In the genomic region with DNA sequence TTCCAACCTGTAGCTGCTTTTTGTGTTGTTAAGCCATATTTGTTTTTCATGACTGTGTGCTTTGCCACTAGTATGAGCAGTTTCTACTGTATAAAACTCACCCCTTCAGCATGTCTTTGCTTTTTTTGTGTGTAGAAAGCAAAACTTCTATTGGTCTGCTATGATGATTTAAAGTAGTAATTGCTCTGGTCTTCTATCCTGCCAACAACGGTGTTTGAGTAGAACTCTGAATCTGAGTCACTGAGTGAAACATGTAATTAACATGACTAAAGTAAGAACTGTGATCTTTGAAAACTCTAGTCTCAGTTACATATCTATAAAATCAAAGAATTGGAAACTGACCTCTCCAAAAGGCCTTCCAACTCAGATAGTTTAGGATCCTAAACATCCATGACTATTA, we compare ENCODE assay signal across 10 cellular contexts.
DNase-seq lines count a peak whose midpoint lies in the region; ATAC-seq, FAIRE-seq and TF ChIP-seq lines count a peak whose summit lies in the region.
"Had no signal": no experiment of that assay in that cellular context is flagged by ENCODE, and none has a peak within 500 bp of the region (broad histone marks: within the 10 kb centered on the region; RNA-seq: fewer than 3 reads in every experiment).

No MANE protein-coding gene starts in this region.

- H4K20me1 ChIP-seq in H1 (replicated peaks in 1 of 2; ENCODE audit: control insufficient read depth in 1 of 2, insufficient read depth in 2 of 2, low read length in 2 of 2): no peaks in the 10 kb centered on the region

- H3K14ac ChIP-seq in H1 (ENCODE audit: insufficient read length): no peak overlapping the region

- FAIRE-seq in H1 (lab: Jason Lieb, UNC): no peak

- no peak overlapping the region for H3K4me2 ChIP-seq in H1 (ENCODE audit: insufficient read depth in 1 of 2, low read depth in 2 of 2, low read length in 2 of 2)

- H4K8ac ChIP-seq in H1 (ENCODE audit: extremely low read depth, insufficient read depth, low read length): no peak overlapping the region

- no peak overlapping the region for H3K18ac ChIP-seq in H1 (ENCODE audit: extremely low read depth, low read length)

- H2AK5ac ChIP-seq in H1 (ENCODE audit: low read depth, low read length): no peak overlapping the region

- no peak overlapping the region for H3K23ac ChIP-seq in H1 (ENCODE audit: insufficient read length)

- DNase-seq in H1 (ENCODE audit: low read depth in 1 of 2, low spot score in 2 of 2): no peak
- DNase-seq in NCI-H2107 (lab: John Stamatoyannopoulos, UW): no peak
- no peak for DNase-seq in progenitor cell of endocrine pancreas (ENCODE audit: low spot score, unreplicated experiment)
- no peak for DNase-seq in NCI-H1105 treated with DMSO at 0.1 percent for 48 hours (lab: John Stamatoyannopoulos, UW)
- no peak for DNase-seq in NCI-H82 (lab: John Stamatoyannopoulos, UW)
- DNase-seq: OCI-M1, posterior cingulate gyrus had no signal

- peaks cover 2 to 11% (median 4%) of the 10 kb centered on the region in 4 experiments; a peak in 5 of 7 replicates for H3K4me1 ChIP-seq in H1 (replicated peaks in 1 of 4; ENCODE audit: control insufficient read depth in 3 of 4, insufficient read depth in 4 of 4, low read length in 3 of 4)

- no peaks in the 10 kb centered on the region for H3K27me3 Mint-ChIP-seq in progenitor cell of endocrine pancreas

- no peaks in the 10 kb centered on the region for H3K9me3 ChIP-seq in H1 (ENCODE audit: insufficient read depth in 2 of 2, low read depth in 1 of 2, low read length in 1 of 2)

- no peaks in the 10 kb centered on the region for H3K9me3 Mint-ChIP-seq in progenitor cell of endocrine pancreas (ENCODE audit: low read depth)

- no peak overlapping the region for H3K27ac Mint-ChIP-seq in progenitor cell of endocrine pancreas

- POLR2A ChIA-PET in H1 (lab: Charles Lee; ENCODE audit: partially characterized antibody): no interaction called here

- no peaks in the 10 kb centered on the region for H3K36me3 Mint-ChIP-seq in progenitor cell of endocrine pancreas (ENCODE audit: insufficient read depth)

- no peak overlapping the region for H2BK15ac ChIP-seq in H1 (ENCODE audit: low read length)

- H3K23me2 ChIP-seq in H1 (ENCODE audit: low read depth, low read length): no peaks in the 10 kb centered on the region

- H2BK5ac ChIP-seq in H1 (ENCODE audit: low read depth, low read length): no peak overlapping the region

- TF ChIP-seq CTCF in C4-2B (conservative IDR thresholded peaks at IDR 0.05) (no peak), H1 (IDR thresholded peaks at IDR 0.05; ENCODE audit: control extremely low read depth in 1 of 3, insufficient read depth in 1 of 3, low read depth in 1 of 3, low read length in 3 of 3) (no peak), progenitor cell of endocrine pancreas (IDR thresholded peaks at IDR 0.05; ENCODE audit: unreplicated experiment) (no peak)

- 0 out of 2 replicates have a peak overlapping the region, but pooled peaks have one; percentile 50 for H2BK20ac ChIP-seq in H1 (ENCODE audit: low read length)

- H2BK120ac ChIP-seq in H1 (replicated peaks; ENCODE audit: low read depth, low read length): peak overlapping the region; percentile 16

- no peak overlapping the region for H3K56ac ChIP-seq in H1 (replicated peaks; ENCODE audit: insufficient read length, low read depth, low read length)

- no peak overlapping the region for H4K91ac ChIP-seq in H1 (replicated peaks; ENCODE audit: insufficient read length, low read length)

- H3K4me3 ChIP-seq in H1 (ENCODE audit: extremely low read depth in 1 of 4, insufficient read depth in 2 of 4, low read depth in 3 of 4, low read length in 4 of 4): no peak overlapping the region

- H3K4me3 Mint-ChIP-seq in progenitor cell of endocrine pancreas (ENCODE audit: low read depth): no peak overlapping the region

- H3K4me1 Mint-ChIP-seq in progenitor cell of endocrine pancreas (ENCODE audit: low read depth): peaks cover 20% of the 10 kb centered on the region

- H3K27ac ChIP-seq in C4-2B (peak overlapping the region; percentile 89; the same call in 1 of the 2 replicates), H1 (ENCODE audit: low read depth, low read length) (no peak overlapping the region)

- H2AFZ ChIP-seq in H1 (ENCODE audit: low read length): no peak overlapping the region

- no peak overlapping the region for H3K9ac ChIP-seq in H1 (replicated peaks in 1 of 4; ENCODE audit: extremely low read depth in 1 of 4, low read depth in 3 of 4, low read length in 3 of 4)

- WGBS in H1 (ENCODE audit: extremely low coverage in 1 of 2, insufficient coverage in 1 of 2, insufficient read length in 1 of 2, insufficient replicate concordance in 2 of 2, low coverage in 1 of 2, low lambda C conversion rate in 2 of 2, missing lambda C conversion rate in 1 of 2), 2 experiments: 95% methylated on average over 1 of the region's 1 CpG; no CpG with 5 or more reads in 1 of the 2 experiments

- H3K36me3 ChIP-seq in H1 (ENCODE audit: control insufficient read depth in 2 of 4, insufficient read depth in 4 of 4, low read length in 3 of 4): no peaks in the 10 kb centered on the region; a peak in 1 of 8 replicates

- H3K79me2 ChIP-seq in H1 (ENCODE audit: control insufficient read depth in 1 of 2, insufficient read depth in 2 of 2, low read length in 2 of 2): no peaks in the 10 kb centered on the region

- no peak overlapping the region for H2BK12ac ChIP-seq in H1 (ENCODE audit: low read depth, low read length)

- CTCF ChIA-PET in H1 (lab: Charles Lee; ENCODE audit: partially characterized antibody): interaction anchor here (0.9 kb wide), 1 partner anchor 33 kb away, joined by 3 read pairs; no protein-coding TSS in a partner anchor

- no peak for TF ChIP-seq POLR2A in H1 (IDR thresholded peaks at IDR 0.05; ENCODE audit: control extremely low read depth in 1 of 2, low read depth in 2 of 2, low read length in 2 of 2)

- TF ChIP-seq EP300 in H1 (IDR thresholded peaks at IDR 0.05; ENCODE audit: borderline replicate concordance in 1 of 2, low read depth in 2 of 2, low read length in 2 of 2): no peak

- H3K4ac ChIP-seq in H1 (replicated peaks; ENCODE audit: insufficient read length, low read depth, low read length): no peak overlapping the region

- H4K5ac ChIP-seq in H1 (ENCODE audit: insufficient read length, low read depth, low read length): no peak overlapping the region

- TF ChIP-seq RAD21 in H1 (IDR thresholded peaks at IDR 0.05 in 1 of 2, conservative IDR thresholded peaks at IDR 0.05 in 1 of 2; ENCODE audit: low read depth in 2 of 2, low read length in 2 of 2): no peak

- ATAC-seq in GM19035 (IDR thresholded peaks at IDR 0.05; ENCODE audit: unreplicated experiment) (peak; percentile 57), HG03196 (IDR thresholded peaks at IDR 0.05; ENCODE audit: unreplicated experiment) (peak; percentile 55)

- no peaks in the 10 kb centered on the region for H3K27me3 ChIP-seq in H1 (replicated peaks in 1 of 4; ENCODE audit: control insufficient read depth in 3 of 4, extremely low read depth in 1 of 4, insufficient read depth in 3 of 4, low read length in 3 of 4)

- no peaks in the 10 kb centered on the region for H3K79me1 ChIP-seq in H1 (ENCODE audit: low read depth, low read length)

TF ChIP-seq in H1, 55 proteins besides CTCF, POLR2A, EP300 and RAD21:
- TF ChIP-seq JUND (IDR thresholded peaks at IDR 0.05; ENCODE audit: low read length) (no peak), RNF2 (IDR thresholded peaks at IDR 0.05; ENCODE audit: borderline replicate concordance, low read depth, low read length, missing control alignments, poor library complexity, severe bottlenecking) (no peak), SP1 (IDR thresholded peaks at IDR 0.05; ENCODE audit: low read depth, low read length) (no peak), KDM1A (IDR thresholded peaks at IDR 0.05; ENCODE audit: borderline replicate concordance, low read length) (no peak), NRF1 (IDR thresholded peaks at IDR 0.05; ENCODE audit: low read depth, low read length) (no peak), SIX5 (IDR thresholded peaks at IDR 0.05; ENCODE audit: low read depth, low read length) (no peak), KDM4A (IDR thresholded peaks at IDR 0.05; ENCODE audit: low read depth, low read length, severe bottlenecking) (no peak), YY1 (IDR thresholded peaks at IDR 0.05; ENCODE audit: low read depth, low read length) (no peak), BCL11A (IDR thresholded peaks at IDR 0.05; ENCODE audit: low read depth in 2 of 2, low read length in 2 of 2) (no peak), SIRT6 (IDR thresholded peaks at IDR 0.05; ENCODE audit: low read length) (no peak), TBP (IDR thresholded peaks at IDR 0.05; ENCODE audit: low read depth, low read length) (no peak), RXRA (IDR thresholded peaks at IDR 0.05; ENCODE audit: insufficient read depth, low read depth, low read length) (no peak)
- TF ChIP-seq, protein P1, sequence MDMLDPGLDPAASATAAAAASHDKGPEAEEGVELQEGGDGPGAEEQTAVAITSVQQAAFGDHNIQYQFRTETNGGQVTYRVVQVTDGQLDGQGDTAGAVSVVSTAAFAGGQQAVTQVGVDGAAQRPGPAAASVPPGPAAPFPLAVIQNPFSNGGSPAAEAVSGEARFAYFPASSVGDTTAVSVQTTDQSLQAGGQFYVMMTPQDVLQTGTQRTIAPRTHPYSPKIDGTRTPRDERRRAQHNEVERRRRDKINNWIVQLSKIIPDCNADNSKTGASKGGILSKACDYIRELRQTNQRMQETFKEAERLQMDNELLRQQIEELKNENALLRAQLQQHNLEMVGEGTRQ (IDR thresholded peaks at IDR 0.05; ENCODE audit: low read length): no peak
